Comparison of ENCODE assay signal across 12 cellular contexts in the genomic region with DNA sequence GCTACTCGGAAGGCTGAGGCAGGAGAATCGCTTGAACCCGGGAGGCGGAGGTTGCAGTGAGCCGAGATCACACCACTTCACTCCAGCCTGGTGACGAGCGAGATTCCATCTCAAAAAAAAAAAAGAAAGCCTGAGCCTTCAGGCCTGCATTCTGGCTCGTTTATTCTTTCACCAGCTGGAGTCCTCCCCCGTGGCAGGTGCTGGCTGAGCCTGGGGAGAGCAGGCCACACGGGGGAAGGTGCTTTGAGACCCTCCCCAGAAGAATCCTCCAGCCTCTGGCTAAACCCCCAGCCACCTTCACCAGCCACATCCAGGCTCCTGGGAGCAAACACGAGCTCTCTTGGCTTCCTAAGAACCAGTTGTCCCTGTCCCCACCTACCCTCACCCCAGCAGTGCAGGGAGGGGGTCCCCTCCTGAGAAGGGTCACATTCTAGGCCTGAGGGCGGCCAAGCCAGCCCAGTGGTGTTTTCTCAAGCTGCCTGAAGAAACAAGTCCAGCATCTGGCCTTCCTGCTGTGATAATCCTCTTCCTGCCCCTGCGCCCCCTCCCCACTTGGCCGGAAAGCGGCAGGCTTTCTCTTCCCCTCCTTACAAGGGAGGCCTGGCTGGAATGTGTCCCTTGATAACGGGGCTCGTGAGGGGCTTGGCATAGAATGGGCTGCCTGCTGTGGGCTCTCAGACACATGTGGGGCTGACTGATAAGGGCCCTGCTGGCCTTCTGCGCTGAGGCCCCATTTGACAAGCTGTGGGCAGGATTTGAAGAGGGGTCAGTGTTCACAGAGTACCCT. TPM values are rescaled to one million over a fixed set of nuclear protein-coding genes. Genes with fewer than 3 reads are reported as not detected.
DNase-seq lines count a peak whose midpoint lies in the region; FAIRE-seq and TF ChIP-seq lines count a peak whose summit lies in the region.
"Had no signal": no experiment of that assay in that cellular context is flagged by ENCODE, and none has a peak within 500 bp of the region (broad histone marks: within the 10 kb centered on the region; RNA-seq: fewer than 3 reads in every experiment).

No MANE protein-coding gene starts in this region.

- peak; percentile 7 for DNase-seq in AG20443 (ENCODE audit: low spot score)
- peak; percentile 70 to 84 for DNase-seq in NCI-H524 (lab: John Stamatoyannopoulos, UW)
- peak; percentile 99 for DNase-seq in endothelial cell of umbilical vein (ENCODE audit: low read depth, low spot score)
- no peak for DNase-seq in HT-29 (ENCODE audit: low spot score)
- no peak for DNase-seq in nucleus accumbens (lab: John Stamatoyannopoulos, UW)
- no peak for DNase-seq in NCI-H1105 treated with DMSO at 0.1 percent for 48 hours (lab: John Stamatoyannopoulos, UW)
- DNase-seq in activated CD4-positive, alpha-beta memory T cell treated with anti-CD3 and anti-CD28 coated beads for 36 hours = no peak
- DNase-seq: activated B cell treated with CpG ODN at 0.5 μM for 24 hours; activated T-cell treated with anti-CD3 and anti-CD28 coated beads, Interleukin-2, amount 50 U/mL, for 1 hour; DND-41; NCI-H446 had no signal

- H3K9me3 ChIP-seq in endothelial cell of umbilical vein (replicated peaks; ENCODE audit: control insufficient read depth, insufficient read depth, low read length) (no peaks in the 10 kb centered on the region), liver (ENCODE audit: control insufficient read depth in 4 of 4, low read length in 3 of 4) (no peaks in the 10 kb centered on the region)

- H3K4me1 ChIP-seq in endothelial cell of umbilical vein (ENCODE audit: control insufficient read depth, extremely low read depth, insufficient read depth, low read length) (peaks cover 15% of the 10 kb centered on the region), liver (ENCODE audit: control insufficient read depth in 4 of 4, insufficient read depth in 4 of 4, low read length in 3 of 4) (no peaks in the 10 kb centered on the region)

- no peaks in the 10 kb centered on the region for H3K36me3 ChIP-seq in endothelial cell of umbilical vein (ENCODE audit: control insufficient read depth in 2 of 2, extremely low read depth in 1 of 2, insufficient read depth in 2 of 2, low read length in 2 of 2)
- H3K36me3 ChIP-seq in liver (ENCODE audit: control insufficient read depth in 4 of 4, insufficient read depth in 3 of 4, low read depth in 1 of 4, low read length in 3 of 4) = no peaks in the 10 kb centered on the region

- intact Hi-C loops in endothelial cell of umbilical vein (cut with micrococcal nuclease) = loop anchor here (1.0 kb wide), 2 partner anchors 57 to 93 kb away; no protein-coding TSS in a partner anchor
- intact Hi-C loops in activated CD4-positive, alpha-beta memory T cell treated with anti-CD3 and anti-CD28 coated beads for 36 hours (cut with micrococcal nuclease) = no loop called here

- no peak for TF ChIP-seq CTCF in endothelial cell of umbilical vein (IDR thresholded peaks at IDR 0.05; ENCODE audit: extremely low read depth in 1 of 2, insufficient read depth in 1 of 2, low read depth in 1 of 2, low read length in 2 of 2)
- no peak for TF ChIP-seq CTCF in liver (IDR thresholded peaks at IDR 0.05; ENCODE audit: low read depth, low read length, missing input control)

- no peaks in the 10 kb centered on the region for H3K27me3 Mint-ChIP-seq in activated CD4-positive, alpha-beta memory T cell treated with anti-CD3 and anti-CD28 coated beads for 36 hours

- no peak overlapping the region for H3K4me2 ChIP-seq in endothelial cell of umbilical vein (ENCODE audit: insufficient read depth, low read length)

- no peak overlapping the region for H3K4me3 Mint-ChIP-seq in activated CD4-positive, alpha-beta memory T cell treated with anti-CD3 and anti-CD28 coated beads for 36 hours
- H3K4me3 Mint-ChIP-seq: activated B cell treated with CpG ODN at 0.5 μM for 24 hours had no signal

- 68% methylated on average over 18 of the region's 18 CpGs for WGBS in liver

- H3K4me3 ChIP-seq in endothelial cell of umbilical vein (replicated peaks in 1 of 3; ENCODE audit: insufficient read depth in 1 of 3, low read depth in 1 of 3, low read length in 3 of 3) (no peak overlapping the region), liver (ENCODE audit: low read depth in 1 of 3, low read length in 3 of 3) (no peak overlapping the region)

- H3K27ac Mint-ChIP-seq in activated CD4-positive, alpha-beta memory T cell treated with anti-CD3 and anti-CD28 coated beads for 36 hours = no peak overlapping the region
- H3K27ac Mint-ChIP-seq: activated B cell treated with CpG ODN at 0.5 μM for 24 hours had no signal

- no peaks in the 10 kb centered on the region for H4K20me1 ChIP-seq in endothelial cell of umbilical vein (replicated peaks; ENCODE audit: control insufficient read depth, extremely low read depth, insufficient read depth, low read length)

- peak overlapping the region; percentile 4 for H2AFZ ChIP-seq in endothelial cell of umbilical vein (ENCODE audit: low read depth, low read length)

- no TSS peak for BruUV-seq in endothelial cell of umbilical vein (replicated peaks; lab: Mats Ljungman, UMichigan)

- FAIRE-seq in endothelial cell of umbilical vein (lab: Jason Lieb, UNC) = peak; percentile 91

- no peaks in the 10 kb centered on the region for H3K9me3 Mint-ChIP-seq in activated CD4-positive, alpha-beta memory T cell treated with anti-CD3 and anti-CD28 coated beads for 36 hours
- H3K9me3 Mint-ChIP-seq: activated B cell treated with CpG ODN at 0.5 μM for 24 hours had no signal

- peak overlapping the region; percentile 76 for H3K27ac ChIP-seq in endothelial cell of umbilical vein (ENCODE audit: insufficient read depth, low read depth, low read length)
- no peak overlapping the region for H3K27ac ChIP-seq in liver (ENCODE audit: low read depth in 1 of 2, low read length in 2 of 2)

- H3K4me1 Mint-ChIP-seq in activated CD4-positive, alpha-beta memory T cell treated with anti-CD3 and anti-CD28 coated beads for 36 hours (ENCODE audit: low read depth) = no peaks in the 10 kb centered on the region
- H3K4me1 Mint-ChIP-seq: activated B cell treated with CpG ODN at 0.5 μM for 24 hours had no signal

- POLR2A ChIA-PET in endothelial cell of umbilical vein (lab: Charles Lee) = interaction anchor here (0.7 to 1.3 kb wide), 6 partner anchors 61 to 154 kb away, joined by 3 to 6 read pairs (median 3); no protein-coding TSS in a partner anchor
- POLR2A ChIA-PET in activated CD4-positive, alpha-beta memory T cell treated with anti-CD3 and anti-CD28 coated beads for 36 hours (lab: Charles Lee) = no interaction called here

- TF ChIP-seq POLR2A in endothelial cell of umbilical vein (IDR thresholded peaks at IDR 0.05; ENCODE audit: low read depth, low read length) = peak; percentile 47

- H3K36me3 Mint-ChIP-seq in activated CD4-positive, alpha-beta memory T cell treated with anti-CD3 and anti-CD28 coated beads for 36 hours = no peaks in the 10 kb centered on the region

- H3K9me1 ChIP-seq in endothelial cell of umbilical vein (replicated peaks; ENCODE audit: control insufficient read depth, extremely low read depth, insufficient read depth, low read length) = no peaks in the 10 kb centered on the region

- H3K79me2 ChIP-seq in endothelial cell of umbilical vein (ENCODE audit: control insufficient read depth, insufficient read depth, low read length) = no peaks in the 10 kb centered on the region

- TF ChIP-seq RAD21 in liver (IDR thresholded peaks at IDR 0.05) = no peak

- CTCF ChIA-PET in endothelial cell of umbilical vein (lab: Charles Lee) = interaction anchor here (0.5 to 2.7 kb wide), 6 partner anchors 41 to 154 kb away, joined by 3 to 11 read pairs (median 4); partner anchors contain the start of genes FAM78A and PLPP7
- CTCF ChIA-PET in activated CD4-positive, alpha-beta memory T cell treated with anti-CD3 and anti-CD28 coated beads for 36 hours (lab: Charles Lee) = interaction anchor here (1.0 to 2.8 kb wide), 2 partner anchors 150 to 153 kb away, joined by 3 to 8 read pairs; no protein-coding TSS in a partner anchor

- dilution Hi-C loops in endothelial cell of umbilical vein (cut with MboI; ENCODE audit: extremely low pct_ligation_motif_present, low sequenced_read_pairs) = no loop called here

- peak overlapping the region; percentile 24 for H3K9ac ChIP-seq in endothelial cell of umbilical vein (replicated peaks; ENCODE audit: extremely low read depth, insufficient read depth, low read length)
- H3K9ac ChIP-seq in liver (ENCODE audit: low read depth in 1 of 2, low read length in 2 of 2) = no peak overlapping the region

- no peaks in the 10 kb centered on the region for H3K27me3 ChIP-seq in endothelial cell of umbilical vein (ENCODE audit: control insufficient read depth in 2 of 2, insufficient read depth in 2 of 2, low read length in 2 of 2)
- no peaks in the 10 kb centered on the region for H3K27me3 ChIP-seq in liver (ENCODE audit: control insufficient read depth in 4 of 4, insufficient read depth in 4 of 4, low read length in 3 of 4)

TF ChIP-seq in liver, 16 proteins besides CTCF, POLR2A, EP300 and RAD21 (continues in another document):
- no peak for TF ChIP-seq RXRA (IDR thresholded peaks at IDR 0.05)

RNA-seq across cellular contexts. Expression of gene PLPP7, which starts 41.5 kb away (rescaled TPM):
- total RNA-seq in endothelial cell of umbilical vein (0.83 and 2.1 TPM in 2 replicates), liver (under 1 TPM; 0.51 to 0.59 TPM)
- polyA plus RNA-seq in endothelial cell of umbilical vein (2.7 and 3.8 TPM in 2 replicates), liver (under 1 TPM in 1 of 2 donors, not detected in 1; 0.18 TPM)
- polyA plus RNA-seq in endothelial cell of umbilical vein (2011; cell fraction: cytosol; rRNA removed) = 1.8 and 2.7 TPM in 2 replicates
- polyA plus RNA-seq in endothelial cell of umbilical vein (2011; cell fraction: nucleus; rRNA removed) = 1.7 and 2.0 TPM in 2 replicates
- polyA plus RNA-seq in endothelial cell of umbilical vein (2012) = 1.6 and 5.0 TPM in 2 replicates
- 1.2 and 2.0 TPM in 2 replicates for polyA minus RNA-seq in endothelial cell of umbilical vein
- polyA minus RNA-seq in endothelial cell of umbilical vein (2011; cell fraction: cytosol; rRNA and poly(A)+ RNA removed) = 0.61 TPM
- polyA minus RNA-seq in endothelial cell of umbilical vein (2011; cell fraction: nucleus; rRNA and poly(A)+ RNA removed) = 0.82 and 1.6 TPM in 2 replicates
- not detected in 2 replicates for total RNA-seq in HT-29 (2014; rRNA removed; shearing (Covaris generic))
- not detected for total RNA-seq in activated CD4-positive, alpha-beta memory T cell treated with anti-CD3 and anti-CD28 coated beads for 36 hours

RNA-seq across cellular contexts. Expression of gene FAM78A, which starts 54.7 kb away (rescaled TPM):
- total RNA-seq in endothelial cell of umbilical vein = 26.6 and 34.0 TPM in 2 replicates
- 37.4 and 45.9 TPM in 2 replicates for polyA plus RNA-seq in endothelial cell of umbilical vein
- polyA plus RNA-seq in endothelial cell of umbilical vein (2011; cell fraction: cytosol; rRNA removed) = 17.4 and 21.6 TPM in 2 replicates
- 17.3 and 22.0 TPM in 2 replicates for polyA plus RNA-seq in endothelial cell of umbilical vein (2011; cell fraction: nucleus; rRNA removed)
- 11.4 and 14.4 TPM in 2 replicates for polyA plus RNA-seq in endothelial cell of umbilical vein (2012)
- 30.2 and 36.7 TPM in 2 replicates for polyA minus RNA-seq in endothelial cell of umbilical vein
- polyA minus RNA-seq in endothelial cell of umbilical vein (2011; cell fraction: cytosol; rRNA and poly(A)+ RNA removed) = 15.3 TPM
- polyA minus RNA-seq in endothelial cell of umbilical vein (2011; cell fraction: nucleus; rRNA and poly(A)+ RNA removed) = 8.5 and 17.8 TPM in 2 replicates
- 1 to 10 TPM; 2.1 to 6.6 TPM for total RNA-seq in liver
- 1 to 10 TPM in 1 of 2 donors, under 1 TPM in 1; 0.25 to 1.2 TPM for polyA plus RNA-seq in liver
- total RNA-seq in HT-29 (2014; rRNA removed; shearing (Covaris generic)) = 0.57 and 1.2 TPM in 2 replicates
- total RNA-seq in activated CD4-positive, alpha-beta memory T cell treated with anti-CD3 and anti-CD28 coated beads for 36 hours = 10 to 100 TPM; 34.0 to 36.2 TPM

Comparison
In these comparisons a context has a peak if more than half of its experiments do, and no peak if none do; other contexts are left out.
1. DNase-seq: peak in AG20443 (single experiment), NCI-H524 (2 of 2) and endothelial cell of umbilical vein (single experiment); none in HT-29 (single experiment), nucleus accumbens (0 of 56), NCI-H1105 treated with DMSO at 0.1 percent for 48 hours (single experiment) and activated CD4-positive, alpha-beta memory T cell treated with anti-CD3 and anti-CD28 coated beads for 36 hours (single experiment).